Comparison of ENCODE assay signal across 8 cellular contexts in the genomic region with DNA sequence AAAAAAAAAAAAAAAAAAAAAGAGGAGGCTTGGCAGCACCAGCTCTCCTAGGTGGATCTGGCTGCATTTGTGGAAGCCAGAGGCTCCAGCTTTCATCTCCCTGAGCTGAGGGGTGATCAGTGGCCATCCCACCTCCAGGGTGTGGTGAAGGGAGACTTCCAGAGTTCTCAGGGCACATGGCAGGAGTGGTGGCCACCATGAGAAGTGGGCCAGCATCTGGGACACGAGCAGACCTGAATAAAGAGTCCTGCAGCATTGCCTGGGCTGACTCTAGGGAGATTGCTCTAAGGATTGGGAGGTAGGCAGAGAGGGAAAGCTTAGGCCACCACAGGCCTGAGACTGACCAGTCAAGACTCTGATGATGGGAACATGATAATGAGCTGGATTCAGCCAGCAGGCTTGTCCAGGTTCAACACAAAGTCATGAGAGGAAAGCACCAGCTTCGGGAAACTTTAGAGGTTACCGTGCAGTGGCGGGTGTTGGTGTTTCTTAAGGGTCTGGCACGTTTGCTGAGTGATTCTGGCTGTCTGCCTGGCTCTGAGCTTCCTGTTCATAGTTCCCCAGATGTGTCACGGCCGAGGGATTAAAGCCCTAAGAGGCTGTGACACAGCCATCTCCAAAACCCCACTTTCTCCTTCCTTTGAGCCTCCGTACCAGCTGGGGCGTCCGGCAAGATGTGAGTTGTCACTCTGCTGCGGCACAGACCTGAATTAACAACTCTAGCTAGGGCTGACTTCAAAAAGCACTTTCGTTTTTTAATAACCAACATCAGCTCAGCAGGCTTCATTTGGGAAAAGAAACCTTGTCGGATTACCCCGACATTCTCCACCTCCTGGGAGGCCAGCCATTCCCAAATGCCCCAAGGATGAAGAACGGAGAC. TPM values are rescaled to one million over a fixed set of nuclear protein-coding genes. Genes with fewer than 3 reads are reported as not detected.
DNase-seq lines count a peak whose midpoint lies in the region; ATAC-seq, FAIRE-seq and TF ChIP-seq lines count a peak whose summit lies in the region.

No MANE protein-coding gene starts in this region.

- TF ChIP-seq RAD21 in IMR-90 (IDR thresholded peaks at IDR 0.05; ENCODE audit: low read length), result peak; percentile 14; the same call in 1 of the 2 replicates

- peak overlapping the region; percentile 36 for H3K23ac ChIP-seq in IMR-90 (ENCODE audit: low read depth, low read length)

- POLR2A ChIA-PET in IMR-90 (lab: Charles Lee; ENCODE audit: unreplicated experiment), result interaction anchor here (1.3 kb wide), 1 partner anchor 37 kb away, joined by 5 read pairs; no protein-coding TSS in a partner anchor

- peak overlapping the region; percentile 70 for H2AFZ ChIP-seq in IMR-90 (replicated peaks; ENCODE audit: low read length, poor library complexity)

- peak; percentile 94 for DNase-seq in IMR-90
- DNase-seq in activated CD8-positive, alpha-beta memory T cell treated with anti-CD3 and anti-CD28 coated beads, Interleukin-2, amount 50 U/mL, for 4 hours, result peak; percentile 62
- DNase-seq in fibroblast of peridontal ligament (ENCODE audit: extremely low read depth), result peak; percentile 84
- DNase-seq in gastrocnemius medialis, result peak; percentile 68 to 84
- DNase-seq in frontal cortex (ENCODE audit: low spot score in 2 of 2), result no peak
- DNase-seq in SJCRH30, result no peak

- H2BK120ac ChIP-seq in IMR-90 (ENCODE audit: low read depth, low read length), result peak overlapping the region; percentile 77

- peaks cover 7% of the 10 kb centered on the region for H3K9me1 ChIP-seq in IMR-90 (ENCODE audit: insufficient read depth, low read length)

- peak overlapping the region; percentile 52 to 75; a peak in 3 of 4 replicates for H4K8ac ChIP-seq in IMR-90 (ENCODE audit: low read depth in 2 of 2, low read length in 2 of 2)

- H4K5ac ChIP-seq in IMR-90 (ENCODE audit: low read depth, low read length), result peak overlapping the region; percentile 66

- TSS peak; percentile 57 for BruUV-seq in IMR-90 (replicated peaks; lab: Mats Ljungman, UMichigan)

- H3K4me3 ChIP-seq in BLaER1 (peak overlapping the region; percentile 38; the same call in 1 of the 2 replicates), IMR-90 (ENCODE audit: insufficient read depth, low read depth, low read length) (peak overlapping the region; percentile 30), gastrocnemius medialis (peak overlapping the region; percentile 40 to 52 (median 48)), SJCRH30 (no peak overlapping the region)

- TF ChIP-seq CTCF in IMR-90 (conservative IDR thresholded peaks at IDR 0.05; ENCODE audit: low read depth, low read length) (no peak), gastrocnemius medialis (IDR thresholded peaks at IDR 0.05 in 4 of 5, conservative IDR thresholded peaks at IDR 0.05 in 1 of 5) (no peak)

- FAIRE-seq in frontal cortex (lab: Jason Lieb, UNC), result no peak

- no peaks in the 10 kb centered on the region for H4K20me1 ChIP-seq in BLaER1
- H4K20me1 ChIP-seq in IMR-90 (ENCODE audit: insufficient read depth, low read length), result no peaks in the 10 kb centered on the region

- H3K36me3 ChIP-seq in BLaER1 (no peaks in the 10 kb centered on the region), IMR-90 (ENCODE audit: control insufficient read depth, insufficient read depth, low read length) (peaks cover under 1% of the 10 kb centered on the region; the same call in 1 of the 2 replicates), gastrocnemius medialis (no peaks in the 10 kb centered on the region), SJCRH30 (no peaks in the 10 kb centered on the region)

- peak overlapping the region; percentile 89 for H2BK20ac ChIP-seq in IMR-90 (ENCODE audit: low read depth, low read length)

- peak overlapping the region; percentile 64; the same call in 1 of the 2 replicates for H3K27ac ChIP-seq in BLaER1
- H3K27ac ChIP-seq in IMR-90 (ENCODE audit: insufficient read depth, low read length), result peak overlapping the region; percentile 83
- H3K27ac ChIP-seq in gastrocnemius medialis, result peak overlapping the region; percentile 78 to 82 (median 80)
- no peak overlapping the region for H3K27ac ChIP-seq in SJCRH30

- H3K18ac ChIP-seq in IMR-90 (ENCODE audit: low read depth, low read length), result peak overlapping the region; percentile 72

- peaks cover 23% of the 10 kb centered on the region for H3K4me1 ChIP-seq in BLaER1
- H3K4me1 ChIP-seq in IMR-90 (ENCODE audit: control insufficient read depth, insufficient read depth, low read length), result peaks cover 21% of the 10 kb centered on the region
- peaks cover 23 to 40% of the 10 kb centered on the region in 2 donors for H3K4me1 ChIP-seq in gastrocnemius medialis
- H3K4me1 ChIP-seq in SJCRH30, result no peaks in the 10 kb centered on the region

- ATAC-seq in GM21423 (IDR thresholded peaks at IDR 0.05; ENCODE audit: unreplicated experiment), result peak; percentile 86
- peak; percentile 64 for ATAC-seq in IMR-90 (ENCODE audit: low read depth)
- peak; percentile 88 to 90 for ATAC-seq in gastrocnemius medialis

- 67% methylated on average over 1 of the region's 15 CpGs; no CpG with 5 or more reads in 1 of the 2 experiments for WGBS in IMR-90 (ENCODE audit: extremely low coverage in 2 of 2, insufficient read length in 1 of 2), 2 experiments

- no peaks in the 10 kb centered on the region for H3K27me3 ChIP-seq in BLaER1
- H3K27me3 ChIP-seq in IMR-90 (ENCODE audit: control insufficient read depth, insufficient read depth, low read length), result no peaks in the 10 kb centered on the region
- H3K27me3 ChIP-seq in gastrocnemius medialis, result no peaks in the 10 kb centered on the region
- no peaks in the 10 kb centered on the region for H3K27me3 ChIP-seq in SJCRH30

- peak overlapping the region; percentile 1 for H2AK9ac ChIP-seq in IMR-90 (replicated peaks; ENCODE audit: low read depth, low read length, poor library complexity)

- in situ Hi-C loops in IMR-90 (cut with MboI; ENCODE audit: low sequenced_read_pairs) (no loop called here), gastrocnemius medialis (cut with MboI; ENCODE audit: low sequenced_read_pairs in 4 of 4) (no loop called here)

- H3K56ac ChIP-seq in IMR-90 (ENCODE audit: extremely low read depth, insufficient read depth, low read length), result peak overlapping the region; percentile 58

- peak overlapping the region; percentile 29 for H3K14ac ChIP-seq in IMR-90 (replicated peaks; ENCODE audit: low read depth, low read length)

- TF ChIP-seq POLR2A in IMR-90 (IDR thresholded peaks at IDR 0.05; ENCODE audit: low read depth, low read length) (peak; percentile 68; the same call in 1 of the 2 replicates), gastrocnemius medialis (IDR thresholded peaks at IDR 0.05) (peak in 1 of 2 donors; percentile 17)

- peak overlapping the region; percentile 83 for H2BK15ac ChIP-seq in IMR-90 (ENCODE audit: low read depth, low read length)

- H3K4ac ChIP-seq in IMR-90 (ENCODE audit: low read depth, low read length), result peak overlapping the region; percentile 66

- H2BK5ac ChIP-seq in IMR-90 (ENCODE audit: low read depth, low read length, poor library complexity, severe bottlenecking), result peak overlapping the region; percentile 43

- H3K79me1 ChIP-seq in IMR-90 (ENCODE audit: low read depth in 1 of 2, low read length in 2 of 2), result no peaks in the 10 kb centered on the region; a peak in 1 of 4 replicates

- dilution Hi-C loops in IMR-90 (cut with HindIII; ENCODE audit: low sequenced_read_pairs, unreplicated experiment), result no loop called here

- H3K9me3 ChIP-seq in BLaER1 (peaks cover 4% of the 10 kb centered on the region; the same call in 1 of the 2 replicates), IMR-90 (ENCODE audit: control insufficient read depth, insufficient read depth, low read length) (no peaks in the 10 kb centered on the region), gastrocnemius medialis (no peaks in the 10 kb centered on the region), SJCRH30 (replicated peaks) (no peaks in the 10 kb centered on the region)

- H3K4me2 ChIP-seq in BLaER1 (peak overlapping the region; percentile 81), IMR-90 (ENCODE audit: low read depth, low read length) (peak overlapping the region; percentile 69)

- intact Hi-C loops in IMR-90 (cut with micrococcal nuclease), result loop anchor here (2.0 to 5.0 kb wide), 2 partner anchors 33 to 72 kb away; no protein-coding TSS in a partner anchor
- intact Hi-C loops in gastrocnemius medialis (cut with DNase I; ENCODE audit: low total_unique reads), result no loop called here

- H3K9ac ChIP-seq in BLaER1 (peak overlapping the region; percentile 32; the same call in 1 of the 2 replicates), IMR-90 (ENCODE audit: low read depth, low read length) (peak overlapping the region; percentile 47)

- CTCF ChIA-PET in IMR-90 (lab: Yijun Ruan, JAX), result interaction anchor here (0.9 to 1.3 kb wide), 3 partner anchors 62 to 98 kb away, joined by 3 read pairs; no protein-coding TSS in a partner anchor

- peak overlapping the region; percentile 86 for H4K91ac ChIP-seq in IMR-90 (ENCODE audit: insufficient read depth, low read depth, low read length)

- H2AK5ac ChIP-seq in IMR-90 (ENCODE audit: low read depth, low read length), result peak overlapping the region; percentile 87

TF ChIP-seq in IMR-90, 13 proteins besides CTCF, POLR2A, EP300 and RAD21 (continues in another document):
- TF ChIP-seq CEBPB (IDR thresholded peaks at IDR 0.05; ENCODE audit: low read depth, low read length) (peak; percentile 52; the same call in 1 of the 2 replicates), RFX5 (IDR thresholded peaks at IDR 0.05; ENCODE audit: low read depth, low read length) (no peak)
- TF ChIP-seq, protein P1, sequence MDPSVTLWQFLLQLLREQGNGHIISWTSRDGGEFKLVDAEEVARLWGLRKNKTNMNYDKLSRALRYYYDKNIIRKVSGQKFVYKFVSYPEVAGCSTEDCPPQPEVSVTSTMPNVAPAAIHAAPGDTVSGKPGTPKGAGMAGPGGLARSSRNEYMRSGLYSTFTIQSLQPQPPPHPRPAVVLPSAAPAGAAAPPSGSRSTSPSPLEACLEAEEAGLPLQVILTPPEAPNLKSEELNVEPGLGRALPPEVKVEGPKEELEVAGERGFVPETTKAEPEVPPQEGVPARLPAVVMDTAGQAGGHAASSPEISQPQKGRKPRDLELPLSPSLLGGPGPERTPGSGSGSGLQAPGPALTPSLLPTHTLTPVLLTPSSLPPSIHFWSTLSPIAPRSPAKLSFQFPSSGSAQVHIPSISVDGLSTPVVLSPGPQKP (IDR thresholded peaks at IDR 0.05; ENCODE audit: borderline replicate concordance, low read depth, low read length), result no peak

RNA-seq across cellular contexts. Expression of a gene that starts 38.3 kb away (rescaled TPM):
- total RNA-seq in IMR-90 (2012; rRNA removed) (6.5 and 8.1 TPM in 2 replicates), gastrocnemius medialis (10 to 100 TPM; 17.6 to 23.3 (median 19.3) TPM), frontal cortex (0.41 TPM)
- polyA plus RNA-seq in IMR-90 (2012; rRNA removed), result 11.3 and 13.8 TPM in 2 replicates
- polyA plus RNA-seq in IMR-90 (2012; cell fraction: cytosol; rRNA removed), result 4.6 and 9.3 TPM in 2 replicates
- polyA plus RNA-seq in IMR-90 (2012; cell fraction: nucleus; rRNA removed; ENCODE audit: low replicate concordance), result 6.3 and 29.2 TPM in 2 replicates
- 0.10 and 0.12 TPM in 2 replicates for total RNA-seq in SJCRH30 (2014; rRNA removed; shearing (Covaris generic))

Comparison
In these comparisons a context has a peak if more than half of its experiments do, and no peak if none do; other contexts are left out.
1. DNase-seq: peak in IMR-90 (single experiment), activated CD8-positive, alpha-beta memory T cell treated with anti-CD3 and anti-CD28 coated beads, Interleukin-2, amount 50 U/mL, for 4 hours (single experiment), fibroblast of peridontal ligament (single experiment) and gastrocnemius medialis (2 of 2); none in frontal cortex (0 of 2) and SJCRH30 (0 of 2).
2. Peak in every context shown above with its lines, with median percentiles within 50 percentile points of each other: ATAC-seq.